22 cellular contexts compared by ENCODE assay signal in the genomic region with DNA sequence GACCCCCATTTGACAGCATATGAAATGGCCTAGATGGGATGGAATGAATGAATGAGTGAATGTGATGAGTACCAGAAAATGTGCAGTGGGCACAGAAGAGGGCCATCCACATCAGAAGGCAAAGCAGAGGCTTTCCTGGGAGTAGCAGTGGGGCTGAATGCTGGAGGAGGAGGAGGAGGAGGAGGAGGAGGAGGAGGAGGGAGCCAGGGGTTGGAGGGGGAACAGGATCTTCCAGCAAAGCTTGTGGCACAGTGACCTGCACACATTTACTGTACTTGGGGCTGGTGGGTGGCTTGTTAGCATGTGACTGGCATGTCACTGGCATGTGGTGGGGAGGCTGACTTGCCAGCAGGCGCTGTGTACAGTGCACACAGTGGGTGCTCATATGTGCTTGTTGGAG. TPM values are rescaled to one million over a fixed set of nuclear protein-coding genes. Genes with fewer than 3 reads are reported as not detected.
"Had no signal": no experiment of that assay in that cellular context is flagged by ENCODE, and none has a peak within 500 bp of the region (broad histone marks: within the 10 kb centered on the region; RNA-seq: fewer than 3 reads in every experiment).

No MANE protein-coding gene starts in this region.

- H3K27me3 ChIP-seq: ovary had no signal

- H3K4me3 ChIP-seq: colonic mucosa, hepatocyte, lung, ovary, right atrium auricular region, sigmoid colon, skin epidermis had no signal

- ATAC-seq: foreskin keratinocyte, left ventricle myocardium superior had no signal

- H3K4me2 ChIP-seq: hepatocyte had no signal

- H3K4me1 ChIP-seq: colonic mucosa, foreskin keratinocyte had no signal

- H3K27ac ChIP-seq: colonic mucosa, foreskin keratinocyte, hepatocyte, ovary, right atrium auricular region, sigmoid colon, skin epidermis had no signal

- H2AFZ ChIP-seq: hepatocyte had no signal

- H3K9me3 Mint-ChIP-seq: endodermal cell, naive B cell, nephron progenitor cell, type B pancreatic cell had no signal

- H3K79me2 ChIP-seq: hepatocyte had no signal

- H3K27ac Mint-ChIP-seq: endodermal cell, type B pancreatic cell had no signal

- H3K36me3 ChIP-seq: colonic mucosa, ovary, right atrium auricular region, sigmoid colon had no signal

- DNase-seq: colonic mucosa; dermis blood vessel endothelial cell; effector CD4-positive, alpha-beta T cell; endodermal cell; erythroblast; foreskin keratinocyte; kidney; left cardiac atrium; left ventricle myocardium superior; mesenchymal stem cell; naive B cell; nephron progenitor cell; ovary; sigmoid colon; stimulated activated CD4-positive, alpha-beta T cell treated with anti-CD3 and anti-CD28 coated beads, Interleukin-2, amount 100 ng/mL, for 24 hours; stimulated activated naive CD4-positive, alpha-beta T cell treated with Interleukin-2 at 50 U/mL for 16 hours had no signal

- H3K36me3 Mint-ChIP-seq: naive B cell, type B pancreatic cell had no signal

- H3K9me3 ChIP-seq: colonic mucosa, ovary, right atrium auricular region, sigmoid colon had no signal

RNA-seq across cellular contexts. Expression of a gene that starts 19.9 kb away (rescaled TPM):
- total RNA-seq: endodermal cell, hepatocyte had no signal
- polyA plus RNA-seq: hepatocyte had no signal

RNA-seq across cellular contexts. Expression of a gene that starts 31.8 kb away (rescaled TPM):
- total RNA-seq: posterior vena cava, right atrium auricular region had no signal

RNA-seq across cellular contexts. Expression of a gene that starts 52.1 kb away (rescaled TPM):
- total RNA-seq: dermis blood vessel endothelial cell, sigmoid colon had no signal
